Comparison of ENCODE assay signal across 13 cellular contexts in genomic region chr2:37080231-37080630, GRCh38. TPM values are rescaled to one million over a fixed set of nuclear protein-coding genes. Genes with fewer than 3 reads are reported as not detected.
DNase-seq lines count a peak whose midpoint lies in the region; ATAC-seq and TF ChIP-seq lines count a peak whose summit lies in the region.
"Had no signal": no experiment of that assay in that cellular context is flagged by ENCODE, and none has a peak within 500 bp of the region (broad histone marks: within the 10 kb centered on the region; RNA-seq: fewer than 3 reads in every experiment).

No MANE protein-coding gene starts in this region.

- H3K27me3 Mint-ChIP-seq in activated T-cell treated with anti-CD3 and anti-CD28 coated beads, Interleukin-2, amount 50 U/mL, for 72 hours (ENCODE audit: low read depth): no peaks in the 10 kb centered on the region
- H3K27me3 Mint-ChIP-seq in stimulated activated naive B cell treated with anti-CD40 and anti-IgM and Interleukin-4, amounts not matched to agents 10 μg/mL and 1 μg/mL and 100 μg/mL, for 72 hours: no peaks in the 10 kb centered on the region

- no peak for DNase-seq in activated T-cell treated with anti-CD3 and anti-CD28 coated beads, Interleukin-2, amount 50 U/mL, for 72 hours
- no peak for DNase-seq in activated T-cell treated with anti-CD3 and anti-CD28 coated beads for 4 hours
- DNase-seq in NB4 (ENCODE audit: low read depth): peak; percentile 12
- no peak for DNase-seq in stimulated activated naive B cell treated with anti-CD40 and anti-IgM and Interleukin-4, amounts not matched to agents 10 μg/mL and 1 μg/mL and 100 μg/mL, for 72 hours
- no peak for DNase-seq in heart left ventricle
- DNase-seq in GM10248 (ENCODE audit: extremely low spot score): no peak
- DNase-seq: endodermal cell, glutamatergic neuron, NCI-H1092, NCI-H526, pancreas had no signal

- peaks cover 1 to 45% (median 37%) of the 10 kb centered on the region in 12 donors for H3K4me1 ChIP-seq in heart left ventricle

- no peak overlapping the region for H3K4me3 ChIP-seq in NB4 (ENCODE audit: low read depth, low read length)
- H3K4me3 ChIP-seq in heart left ventricle: no peak overlapping the region
- H3K4me3 ChIP-seq: pancreas had no signal

- H3K9me3 Mint-ChIP-seq in activated T-cell treated with anti-CD3 and anti-CD28 coated beads, Interleukin-2, amount 50 U/mL, for 72 hours: no peaks in the 10 kb centered on the region
- H3K9me3 Mint-ChIP-seq in stimulated activated naive B cell treated with anti-CD40 and anti-IgM and Interleukin-4, amounts not matched to agents 10 μg/mL and 1 μg/mL and 100 μg/mL, for 72 hours: no peaks in the 10 kb centered on the region
- H3K9me3 Mint-ChIP-seq: endodermal cell had no signal

- no peaks in the 10 kb centered on the region for H3K9me3 ChIP-seq in heart left ventricle
- H3K9me3 ChIP-seq: pancreas had no signal

- intact Hi-C loops in heart left ventricle (cut with DNase I): no loop called here

- ATAC-seq in activated T-cell treated with anti-CD3 and anti-CD28 coated beads, Interleukin-2, amount 50 U/mL, for 72 hours (replicated peaks in 1 of 2): no peak
- no peak for ATAC-seq in stimulated activated naive B cell treated with anti-CD40 and anti-IgM and Interleukin-4, amounts not matched to agents 10 μg/mL and 1 μg/mL and 100 μg/mL, for 72 hours (replicated peaks)
- ATAC-seq in GM19455 (IDR thresholded peaks at IDR 0.05; ENCODE audit: unreplicated experiment) (no peak), heart left ventricle (no peak)
- ATAC-seq: pancreas had no signal

- CTCF ChIA-PET in GM10248 (lab: Yijun Ruan, JAX): no interaction called here

- peaks cover 0 to 7% of the 10 kb centered on the region in 2 donors for H3K36me3 Mint-ChIP-seq in activated T-cell treated with anti-CD3 and anti-CD28 coated beads, Interleukin-2, amount 50 U/mL, for 72 hours (ENCODE audit: insufficient read depth in 2 of 2)
- H3K36me3 Mint-ChIP-seq in stimulated activated naive B cell treated with anti-CD40 and anti-IgM and Interleukin-4, amounts not matched to agents 10 μg/mL and 1 μg/mL and 100 μg/mL, for 72 hours: peaks cover 22 to 45% of the 10 kb centered on the region in 2 donors

- peak overlapping the region; percentile 48 to 82 for H3K4me3 Mint-ChIP-seq in activated T-cell treated with anti-CD3 and anti-CD28 coated beads, Interleukin-2, amount 50 U/mL, for 72 hours
- H3K4me3 Mint-ChIP-seq in stimulated activated naive B cell treated with anti-CD40 and anti-IgM and Interleukin-4, amounts not matched to agents 10 μg/mL and 1 μg/mL and 100 μg/mL, for 72 hours: peak overlapping the region; percentile 58 to 71
- H3K4me3 Mint-ChIP-seq: endodermal cell had no signal

- H3K27ac Mint-ChIP-seq in activated T-cell treated with anti-CD3 and anti-CD28 coated beads, Interleukin-2, amount 50 U/mL, for 72 hours: peak overlapping the region; percentile 86
- H3K27ac Mint-ChIP-seq in stimulated activated naive B cell treated with anti-CD40 and anti-IgM and Interleukin-4, amounts not matched to agents 10 μg/mL and 1 μg/mL and 100 μg/mL, for 72 hours: peak overlapping the region; percentile 87
- H3K27ac Mint-ChIP-seq: endodermal cell had no signal

- H3K27ac ChIP-seq in cingulate gyrus (ENCODE audit: low read depth, low read length) (peak overlapping the region; percentile 15), heart left ventricle (peak overlapping the region in 2 of 12 donors; percentile 24 to 78)
- H3K27ac ChIP-seq: pancreas had no signal

- H3K4me1 Mint-ChIP-seq in activated T-cell treated with anti-CD3 and anti-CD28 coated beads, Interleukin-2, amount 50 U/mL, for 72 hours (ENCODE audit: low read depth): peaks cover 32% of the 10 kb centered on the region
- peaks cover 26 to 30% of the 10 kb centered on the region in 2 donors for H3K4me1 Mint-ChIP-seq in stimulated activated naive B cell treated with anti-CD40 and anti-IgM and Interleukin-4, amounts not matched to agents 10 μg/mL and 1 μg/mL and 100 μg/mL, for 72 hours

- WGBS in heart left ventricle, 4 donors: 49 to 64% (median 58%) methylated on average over 2 of the region's 2 CpGs

- H3K27me3 ChIP-seq in heart left ventricle: no peaks in the 10 kb centered on the region
- H3K27me3 ChIP-seq: pancreas had no signal

- no peak for TF ChIP-seq CTCF in NB4 (IDR thresholded peaks at IDR 0.05; ENCODE audit: low read depth, low read length)
- TF ChIP-seq CTCF in heart left ventricle (IDR thresholded peaks at IDR 0.05): no peak
- TF ChIP-seq CTCF in GM10248 (IDR thresholded peaks at IDR 0.05; ENCODE audit: control extremely low read depth, extremely low read depth, low read depth, missing control alignments): no peak

- TF ChIP-seq POLR2A in NB4 (IDR thresholded peaks at IDR 0.05; ENCODE audit: extremely low read depth, insufficient read length) (no peak), heart left ventricle (IDR thresholded peaks at IDR 0.05) (no peak)

- H3K36me3 ChIP-seq in heart left ventricle: peaks cover 0 to 70% (median 47%) of the 10 kb centered on the region in 9 donors

- POLR2A ChIA-PET in GM10248 (lab: Yijun Ruan, JAX): no interaction called here

RNA-seq across cellular contexts. Expression of gene HEATR5B, which starts 3.9 kb away (rescaled TPM):
- total RNA-seq in activated T-cell treated with anti-CD3 and anti-CD28 coated beads, Interleukin-2, amount 50 U/mL, for 72 hours: 10 to 100 TPM; 12.4 to 14.8 TPM
- total RNA-seq in heart left ventricle: 10 to 100 TPM; 16.3 to 22.8 (median 18.8) TPM
- 1 to 10 TPM; 6.7 to 8.0 TPM for polyA plus RNA-seq in heart left ventricle

RNA-seq across cellular contexts. Expression of gene GPATCH11, which starts 4.1 kb away (rescaled TPM):
- total RNA-seq in activated T-cell treated with anti-CD3 and anti-CD28 coated beads, Interleukin-2, amount 50 U/mL, for 72 hours: 10 to 100 TPM; 12.3 to 12.4 TPM
- total RNA-seq in heart left ventricle: 1 to 10 TPM; 3.2 to 9.4 (median 5.6) TPM
- polyA plus RNA-seq in heart left ventricle: 1 to 10 TPM; 3.4 to 4.7 TPM
